ENCODE assay signal across 11 cellular contexts in the genomic region with DNA sequence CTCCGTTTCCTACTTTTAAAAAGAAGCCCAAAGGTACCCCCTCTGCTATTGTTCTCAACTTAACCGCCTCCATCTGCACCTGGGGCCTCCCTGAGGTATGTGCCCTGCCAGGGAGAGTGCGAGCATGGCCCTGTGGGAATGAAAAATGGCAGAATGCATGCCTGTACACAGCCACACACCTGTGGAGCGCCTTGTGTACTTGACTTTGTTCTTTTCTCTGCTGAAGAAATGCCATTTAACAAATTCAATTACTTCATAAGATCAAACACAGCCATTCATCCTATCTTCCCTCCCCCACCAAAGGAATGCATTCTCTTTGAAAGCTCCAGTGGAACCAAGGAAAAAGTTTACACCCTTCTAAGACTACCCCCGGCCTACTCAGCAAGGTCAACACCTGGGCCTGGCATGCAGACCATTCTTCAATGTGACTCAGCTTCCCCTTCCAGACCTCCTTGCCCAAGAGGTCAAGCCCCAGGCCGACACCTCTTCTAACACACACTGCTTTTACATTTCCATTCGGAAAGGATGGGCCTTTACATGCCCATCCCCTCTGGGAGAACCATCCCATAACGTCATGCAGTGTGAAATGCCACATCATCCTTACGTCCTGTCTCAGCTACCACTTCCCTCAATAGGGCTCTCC.
DNase-seq lines count a peak whose midpoint lies in the region; ATAC-seq, FAIRE-seq and TF ChIP-seq lines count a peak whose summit lies in the region.
"Had no signal": no experiment of that assay in that cellular context is flagged by ENCODE, and none has a peak within 500 bp of the region (broad histone marks: within the 10 kb centered on the region; RNA-seq: fewer than 3 reads in every experiment).

No MANE protein-coding gene starts in this region.

- peak overlapping the region; percentile 73; the same call in 2 of the 3 replicates for H2BK15ac ChIP-seq in IMR-90 (ENCODE audit: low read depth, low read length)

- H3K4me1 ChIP-seq in HepG2 (ENCODE audit: insufficient read depth, low read length) (no peaks in the 10 kb centered on the region), right lobe of liver (no peaks in the 10 kb centered on the region), IMR-90 (ENCODE audit: control insufficient read depth, insufficient read depth, low read length) (peaks cover 18% of the 10 kb centered on the region), endothelial cell of umbilical vein (ENCODE audit: control insufficient read depth, extremely low read depth, insufficient read depth, low read length) (peaks cover 35% of the 10 kb centered on the region), HAP-1 (no peaks in the 10 kb centered on the region)

- no peak overlapping the region for H3K9ac ChIP-seq in HepG2 (ENCODE audit: insufficient read depth, low read depth, low read length)
- H3K9ac ChIP-seq in IMR-90 (ENCODE audit: low read depth, low read length): no peak overlapping the region
- peak overlapping the region; percentile 80 for H3K9ac ChIP-seq in endothelial cell of umbilical vein (replicated peaks; ENCODE audit: extremely low read depth, insufficient read depth, low read length)

- FAIRE-seq in HepG2 (lab: Jason Lieb, UNC) (no peak), endothelial cell of umbilical vein (lab: Jason Lieb, UNC) (no peak), urothelium cell line (lab: Jason Lieb, UNC) (peak; percentile 63)

- H2BK120ac ChIP-seq in IMR-90 (ENCODE audit: low read depth, low read length): peak overlapping the region; percentile 90

- WGBS in HepG2 (ENCODE audit: low lambda C conversion rate): 92% methylated on average over 8 of the region's 9 CpGs
- 71% methylated on average over 9 of the region's 9 CpGs for WGBS in right lobe of liver (ENCODE audit: insufficient coverage, low coverage, low lambda C conversion rate, missing lambda C conversion rate)
- 29% methylated on average over 3 of the region's 9 CpGs; no CpG with 5 or more reads in 1 of the 2 experiments for WGBS in IMR-90 (ENCODE audit: extremely low coverage in 2 of 2, insufficient read length in 1 of 2), 2 experiments

- H3K18ac ChIP-seq in IMR-90 (ENCODE audit: low read depth, low read length): peak overlapping the region; percentile 84

- H4K91ac ChIP-seq in IMR-90 (ENCODE audit: insufficient read depth, low read depth, low read length): peak overlapping the region; percentile 74

- peak overlapping the region; percentile 73 to 78 for H4K8ac ChIP-seq in IMR-90 (ENCODE audit: low read depth in 2 of 2, low read length in 2 of 2)

- H2BK20ac ChIP-seq in IMR-90 (ENCODE audit: low read depth, low read length): peak overlapping the region; percentile 86

- dilution Hi-C loops in IMR-90 (cut with HindIII; ENCODE audit: low sequenced_read_pairs, unreplicated experiment): no loop called here
- dilution Hi-C loops in endothelial cell of umbilical vein (cut with MboI; ENCODE audit: extremely low pct_ligation_motif_present, low sequenced_read_pairs): no loop called here

- H4K20me1 ChIP-seq in HepG2 (ENCODE audit: insufficient read depth, low read length): no peaks in the 10 kb centered on the region
- no peaks in the 10 kb centered on the region for H4K20me1 ChIP-seq in IMR-90 (ENCODE audit: insufficient read depth, low read length)
- H4K20me1 ChIP-seq in endothelial cell of umbilical vein (replicated peaks; ENCODE audit: control insufficient read depth, extremely low read depth, insufficient read depth, low read length): no peaks in the 10 kb centered on the region

- H3K36me3 Mint-ChIP-seq in activated naive CD8-positive, alpha-beta T cell treated with anti-CD3 and anti-CD28 coated beads for 36 hours: no peaks in the 10 kb centered on the region

- peak overlapping the region; percentile 86 for H3K4ac ChIP-seq in IMR-90 (ENCODE audit: low read depth, low read length)

- peak overlapping the region; percentile 96 for H2BK5ac ChIP-seq in IMR-90 (ENCODE audit: low read depth, low read length, poor library complexity, severe bottlenecking)

- H3K23ac ChIP-seq in IMR-90 (ENCODE audit: low read depth, low read length): peak overlapping the region; percentile 69; the same call in 1 of the 2 replicates

- H3K4me2 ChIP-seq in HepG2 (ENCODE audit: low read depth, low read length): no peak overlapping the region
- H3K4me2 ChIP-seq in IMR-90 (ENCODE audit: low read depth, low read length): peak overlapping the region; percentile 55
- peak overlapping the region; percentile 82 for H3K4me2 ChIP-seq in endothelial cell of umbilical vein (ENCODE audit: insufficient read depth, low read length)

- CTCF ChIA-PET in HepG2 (lab: Yijun Ruan, JAX; ENCODE audit: low intra/inter-chr PET ratio, low total read pairs) (no interaction called here), IMR-90 (lab: Yijun Ruan, JAX) (interaction anchor here (1.2 kb wide), 1 partner anchor 37 kb away, joined by 3 read pairs; no protein-coding TSS in a partner anchor), endothelial cell of umbilical vein (lab: Charles Lee) (interaction anchor here (1.0 to 3.5 kb wide), 20 partner anchors 8 to 223 kb away, joined by 3 to 23 read pairs (median 4); a partner anchor contains a TSS)

- BruUV-seq in HepG2 (replicated peaks; lab: Mats Ljungman, UMichigan) (no TSS peak), IMR-90 (replicated peaks; lab: Mats Ljungman, UMichigan) (no TSS peak), endothelial cell of umbilical vein (replicated peaks; lab: Mats Ljungman, UMichigan) (no TSS peak)

- peak overlapping the region; percentile 47 for H2AK9ac ChIP-seq in IMR-90 (replicated peaks; ENCODE audit: low read depth, low read length, poor library complexity)

- H3K79me1 ChIP-seq in IMR-90 (ENCODE audit: low read depth in 1 of 2, low read length in 2 of 2): peaks cover 40 to 56% of the 10 kb centered on the region in 2 experiments

- peak overlapping the region; percentile 90 for H2AK5ac ChIP-seq in IMR-90 (ENCODE audit: low read depth, low read length)

- peaks cover 18% of the 10 kb centered on the region for H3K9me1 ChIP-seq in IMR-90 (ENCODE audit: insufficient read depth, low read length)
- H3K9me1 ChIP-seq in endothelial cell of umbilical vein (replicated peaks; ENCODE audit: control insufficient read depth, extremely low read depth, insufficient read depth, low read length): no peaks in the 10 kb centered on the region

- H3K56ac ChIP-seq in IMR-90 (ENCODE audit: extremely low read depth, insufficient read depth, low read length): peak overlapping the region; percentile 15

- no peak overlapping the region for H3K4me3 Mint-ChIP-seq in activated naive CD8-positive, alpha-beta T cell treated with anti-CD3 and anti-CD28 coated beads for 36 hours
- H3K4me3 Mint-ChIP-seq: B cell; effector memory CD8-positive, alpha-beta T cell had no signal

- H3K27ac Mint-ChIP-seq in activated naive CD8-positive, alpha-beta T cell treated with anti-CD3 and anti-CD28 coated beads for 36 hours: no peak overlapping the region
- H3K27ac Mint-ChIP-seq: B cell; effector memory CD8-positive, alpha-beta T cell had no signal

- no peak for TF ChIP-seq CTCF in HepG2 (CRISPR knock-in tag; IDR thresholded peaks at IDR 0.05)
- TF ChIP-seq CTCF in right lobe of liver (IDR thresholded peaks at IDR 0.05): no peak
- TF ChIP-seq CTCF in IMR-90 (conservative IDR thresholded peaks at IDR 0.05; ENCODE audit: low read depth, low read length): no peak
- no peak for TF ChIP-seq CTCF in endothelial cell of umbilical vein (IDR thresholded peaks at IDR 0.05; ENCODE audit: extremely low read depth in 1 of 2, insufficient read depth in 1 of 2, low read depth in 1 of 2, low read length in 2 of 2)

- H4K5ac ChIP-seq in IMR-90 (ENCODE audit: low read depth, low read length): peak overlapping the region; percentile 66

- no peak for ATAC-seq in HepG2
- ATAC-seq in right lobe of liver: no peak
- peak; percentile 59 for ATAC-seq in IMR-90 (ENCODE audit: low read depth)
- ATAC-seq: effector memory CD8-positive, alpha-beta T cell; naive thymus-derived CD4-positive, alpha-beta T cell had no signal

- no peak overlapping the region for H3K27ac ChIP-seq in HepG2 (ENCODE audit: extremely low read length, insufficient read depth, low read length)
- no peak overlapping the region for H3K27ac ChIP-seq in right lobe of liver
- H3K27ac ChIP-seq in IMR-90 (ENCODE audit: insufficient read depth, low read length): peak overlapping the region; percentile 86
- peak overlapping the region; percentile 99 for H3K27ac ChIP-seq in endothelial cell of umbilical vein (ENCODE audit: insufficient read depth, low read depth, low read length)

- in situ Hi-C loops in HepG2 (cut with HindIII; ENCODE audit: extremely low pct_ligation_motif_present, low pct_unique_long_range_greater_than_20kb) (no loop called here), IMR-90 (cut with MboI; ENCODE audit: low sequenced_read_pairs) (no loop called here), HAP-1 (cut with MboI; ENCODE audit: low sequenced_read_pairs) (no loop called here)

- no peak for TF ChIP-seq EP300 in HepG2 (IDR thresholded peaks at IDR 0.05; ENCODE audit: low read depth in 2 of 2, low read length in 2 of 2)
- no peak for TF ChIP-seq EP300 in HepG2 (CRISPR knock-in tag; IDR thresholded peaks at IDR 0.05; ENCODE audit: borderline replicate concordance)

- no peak for TF ChIP-seq RAD21 in HepG2 (CRISPR knock-in tag; IDR thresholded peaks at IDR 0.05)
- TF ChIP-seq RAD21 in IMR-90 (IDR thresholded peaks at IDR 0.05; ENCODE audit: low read length): no peak

- H3K14ac ChIP-seq in IMR-90 (replicated peaks; ENCODE audit: low read depth, low read length): peak overlapping the region; percentile 54

- no peaks in the 10 kb centered on the region for H3K4me1 Mint-ChIP-seq in activated naive CD8-positive, alpha-beta T cell treated with anti-CD3 and anti-CD28 coated beads for 36 hours
- H3K4me1 Mint-ChIP-seq: B cell had no signal

- peaks cover 0 to 2% of the 10 kb centered on the region in 2 experiments; a peak in 2 of 5 replicates for H3K36me3 ChIP-seq in HepG2 (replicated peaks in 1 of 2; ENCODE audit: control insufficient read depth in 1 of 2, insufficient read depth in 2 of 2, low read length in 2 of 2)
- no peaks in the 10 kb centered on the region for H3K36me3 ChIP-seq in right lobe of liver
- H3K36me3 ChIP-seq in IMR-90 (ENCODE audit: control insufficient read depth, insufficient read depth, low read length): peaks cover 17% of the 10 kb centered on the region
- peaks cover 4 to 8% of the 10 kb centered on the region in 2 experiments for H3K36me3 ChIP-seq in endothelial cell of umbilical vein (ENCODE audit: control insufficient read depth in 2 of 2, extremely low read depth in 1 of 2, insufficient read depth in 2 of 2, low read length in 2 of 2)
- H3K36me3 ChIP-seq in HAP-1 (replicated peaks): no peaks in the 10 kb centered on the region; the same call in 1 of the 2 replicates

- no peaks in the 10 kb centered on the region for H3K27me3 ChIP-seq in HepG2 (ENCODE audit: control insufficient read depth in 1 of 2, insufficient read depth in 2 of 2, low read length in 2 of 2)
- H3K27me3 ChIP-seq in right lobe of liver: no peaks in the 10 kb centered on the region
- no peaks in the 10 kb centered on the region for H3K27me3 ChIP-seq in IMR-90 (ENCODE audit: control insufficient read depth, insufficient read depth, low read length)
- H3K27me3 ChIP-seq in endothelial cell of umbilical vein (ENCODE audit: control insufficient read depth in 2 of 2, insufficient read depth in 2 of 2, low read length in 2 of 2): no peaks in the 10 kb centered on the region
- H3K27me3 ChIP-seq in HAP-1 (ENCODE audit: low read depth): no peaks in the 10 kb centered on the region

- no peak for TF ChIP-seq POLR2A in HepG2 (IDR thresholded peaks at IDR 0.05; ENCODE audit: insufficient read depth in 1 of 2, low read depth in 2 of 2, low read length in 2 of 2)
- TF ChIP-seq POLR2A in right lobe of liver (IDR thresholded peaks at IDR 0.05): no peak
- no peak for TF ChIP-seq POLR2A in IMR-90 (IDR thresholded peaks at IDR 0.05; ENCODE audit: low read depth, low read length)
- peak; percentile 67 for TF ChIP-seq POLR2A in endothelial cell of umbilical vein (IDR thresholded peaks at IDR 0.05; ENCODE audit: low read depth, low read length)

- POLR2A ChIA-PET in HepG2 (lab: Yijun Ruan, JAX): no interaction called here
- POLR2A ChIA-PET in IMR-90 (lab: Charles Lee; ENCODE audit: unreplicated experiment): no interaction called here
- POLR2A ChIA-PET in endothelial cell of umbilical vein (lab: Charles Lee): interaction anchor here (0.6 to 4.2 kb wide), 9 partner anchors 12 to 147 kb away, joined by 3 to 22 read pairs (median 4); a partner anchor contains a TSS

- no peaks in the 10 kb centered on the region for H3K9me3 ChIP-seq in HepG2 (ENCODE audit: low read length)
- no peaks in the 10 kb centered on the region for H3K9me3 ChIP-seq in right lobe of liver
- no peaks in the 10 kb centered on the region for H3K9me3 ChIP-seq in IMR-90 (ENCODE audit: control insufficient read depth, insufficient read depth, low read length)
- H3K9me3 ChIP-seq in endothelial cell of umbilical vein (replicated peaks; ENCODE audit: control insufficient read depth, insufficient read depth, low read length): no peaks in the 10 kb centered on the region
- no peaks in the 10 kb centered on the region for H3K9me3 ChIP-seq in HAP-1

- H3K9me3 Mint-ChIP-seq in activated naive CD8-positive, alpha-beta T cell treated with anti-CD3 and anti-CD28 coated beads for 36 hours: no peaks in the 10 kb centered on the region
- H3K9me3 Mint-ChIP-seq: effector memory CD8-positive, alpha-beta T cell had no signal

- intact Hi-C loops in HepG2 (cut with micrococcal nuclease; ENCODE audit: unreplicated experiment) (no loop called here), right lobe of liver (cut with DNase I) (no loop called here), IMR-90 (cut with micrococcal nuclease) (no loop called here), endothelial cell of umbilical vein (cut with micrococcal nuclease) (loop anchor here (1.0 to 5.0 kb wide), 8 partner anchors 24 to 181 kb away; a partner anchor contains a TSS)

- H2AFZ ChIP-seq in HepG2 (ENCODE audit: low read length): no peak overlapping the region
- H2AFZ ChIP-seq in IMR-90 (replicated peaks; ENCODE audit: low read length, poor library complexity): peak overlapping the region; percentile 61
- H2AFZ ChIP-seq in endothelial cell of umbilical vein (ENCODE audit: low read depth, low read length): no peak overlapping the region

- H3K4me3 ChIP-seq in HepG2 (replicated peaks in 1 of 3; ENCODE audit: insufficient read depth in 1 of 3, low read depth in 2 of 3, low read length in 3 of 3): no peak overlapping the region
- no peak overlapping the region for H3K4me3 ChIP-seq in right lobe of liver
- no peak overlapping the region for H3K4me3 ChIP-seq in IMR-90 (ENCODE audit: insufficient read depth, low read depth, low read length)
- peak overlapping the region in 1 of 3 experiments; percentile 39 for H3K4me3 ChIP-seq in endothelial cell of umbilical vein (replicated peaks in 1 of 3; ENCODE audit: insufficient read depth in 1 of 3, low read depth in 1 of 3, low read length in 3 of 3)
- H3K4me3 ChIP-seq in HAP-1: no peak overlapping the region

- H3K79me2 ChIP-seq in HepG2 (ENCODE audit: insufficient read depth, low read length): no peaks in the 10 kb centered on the region
- peaks cover 18% of the 10 kb centered on the region for H3K79me2 ChIP-seq in endothelial cell of umbilical vein (ENCODE audit: control insufficient read depth, insufficient read depth, low read length)

- DNase-seq in HepG2 (ENCODE audit: low spot score) (peak; percentile 2), right lobe of liver (no peak), IMR-90 (peak; percentile 75), endothelial cell of umbilical vein (ENCODE audit: low read depth, low spot score) (peak; percentile 90), urothelium cell line (ENCODE audit: low spot score) (peak; percentile 70), HAP-1 (ENCODE audit: low spot score in 2 of 2) (no peak), NCI-H2081 (lab: John Stamatoyannopoulos, UW) (no peak)
- DNase-seq in activated naive CD8-positive, alpha-beta T cell treated with anti-CD3 and anti-CD28 coated beads for 36 hours: no peak
- DNase-seq: effector memory CD8-positive, alpha-beta T cell; naive thymus-derived CD4-positive, alpha-beta T cell had no signal

- no peaks in the 10 kb centered on the region for H3K27me3 Mint-ChIP-seq in activated naive CD8-positive, alpha-beta T cell treated with anti-CD3 and anti-CD28 coated beads for 36 hours

Comparison
In these comparisons a context has a peak if more than half of its experiments do, and no peak if none do; other contexts are left out.
1. DNase-seq: peak in HepG2 (single experiment), IMR-90 (single experiment), endothelial cell of umbilical vein (single experiment) and urothelium cell line (single experiment); none in right lobe of liver (0 of 3), activated naive CD8-positive, alpha-beta T cell treated with anti-CD3 and anti-CD28 coated beads for 36 hours (single experiment), HAP-1 (0 of 2) and NCI-H2081 (0 of 2).
2. H3K27ac ChIP-seq: peak in IMR-90 (single experiment) and endothelial cell of umbilical vein (single experiment); none in HepG2 (single experiment) and right lobe of liver (0 of 3).